In the genomic region with DNA sequence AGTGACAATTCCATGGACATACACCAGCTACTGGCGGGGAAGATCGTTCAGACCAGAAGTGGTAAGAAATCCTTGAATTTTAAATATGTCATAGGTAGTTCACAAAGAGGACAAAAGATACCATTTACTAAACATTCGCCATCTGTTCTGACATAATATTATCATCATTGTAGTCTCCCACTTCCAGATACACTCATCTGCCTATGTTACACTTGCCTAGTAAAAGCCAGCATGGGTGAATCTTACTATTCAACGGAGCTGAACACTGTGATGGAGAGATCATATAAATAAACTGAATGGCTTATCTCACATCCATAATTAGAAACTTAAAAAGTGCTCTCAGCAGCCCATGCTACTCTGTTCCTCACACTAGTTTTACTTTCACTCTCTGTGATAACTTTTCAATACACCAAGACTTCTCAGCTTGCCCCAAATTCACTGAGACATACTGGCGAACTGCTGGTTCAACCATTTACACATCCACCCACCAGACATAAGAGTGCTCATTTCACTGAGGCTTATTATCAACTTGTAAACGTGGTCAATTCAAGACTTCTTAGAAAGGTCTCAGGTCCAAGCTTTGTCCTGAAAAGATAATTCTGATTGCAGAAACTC, we compare ENCODE assay signal across 8 cellular contexts. TPM values are rescaled to one million over a fixed set of nuclear protein-coding genes. Genes with fewer than 3 reads are reported as not detected.
DNase-seq lines count a peak whose midpoint lies in the region; ATAC-seq, FAIRE-seq and TF ChIP-seq lines count a peak whose summit lies in the region.

No MANE protein-coding gene starts in this region.

- in situ Hi-C loops in GM13976 (cut with MboI; ENCODE audit: low sequenced_read_pairs, unreplicated experiment), result no loop called here

- FAIRE-seq in astrocyte (lab: Jason Lieb, UNC), result no peak
- no peak for FAIRE-seq in HTR-8/SVneo (lab: Jason Lieb, UNC)

- peak overlapping the region; percentile 86 to 100 (median 92) for H3K27ac Mint-ChIP-seq in IgD-negative memory B cell
- peak overlapping the region; percentile 99 for H3K27ac Mint-ChIP-seq in astrocyte (ENCODE audit: unreplicated experiment)

- ATAC-seq in GM21717 (IDR thresholded peaks at IDR 0.05; ENCODE audit: unreplicated experiment), result peak; percentile 61

- H3K27ac ChIP-seq in astrocyte (ENCODE audit: low read depth, low read length), result peak overlapping the region; percentile 99
- H3K27ac ChIP-seq in layer of hippocampus (ENCODE audit: low read depth, low read length), result peak overlapping the region; percentile 69
- H3K27ac ChIP-seq in thymus (ENCODE audit: low read depth), result peak overlapping the region; percentile 87

- peak overlapping the region; percentile 99 for H3K9ac ChIP-seq in astrocyte (ENCODE audit: low read length)

- H3K4me3 ChIP-seq in astrocyte (ENCODE audit: insufficient read depth, low read depth, low read length), result peak overlapping the region; percentile 93
- H3K4me3 ChIP-seq in thymus (ENCODE audit: low read length), result peak overlapping the region; percentile 84

- TF ChIP-seq CTCF in GM13976 (IDR thresholded peaks at IDR 0.05; ENCODE audit: borderline replicate concordance, control extremely low read depth, extremely low read depth, insufficient read depth, missing control alignments) (no peak), astrocyte (IDR thresholded peaks at IDR 0.05; ENCODE audit: insufficient read depth, low read depth, low read length) (no peak)

- no peaks in the 10 kb centered on the region for H3K9me3 Mint-ChIP-seq in IgD-negative memory B cell
- no peaks in the 10 kb centered on the region for H3K9me3 Mint-ChIP-seq in astrocyte (ENCODE audit: unreplicated experiment)

- peak; percentile 58 for DNase-seq in GM13976 (ENCODE audit: low spot score)
- DNase-seq in astrocyte (ENCODE audit: low read depth), result no peak
- no peak for DNase-seq in ecto neural progenitor cell (ENCODE audit: low spot score)
- DNase-seq in HTR-8/SVneo (ENCODE audit: insufficient read length, low spot score), result no peak

- H3K36me3 Mint-ChIP-seq in IgD-negative memory B cell (peaks cover 5% of the 10 kb centered on the region), astrocyte (ENCODE audit: low read depth, unreplicated experiment) (peaks cover 2% of the 10 kb centered on the region)

- peaks cover 37 to 43% (median 39%) of the 10 kb centered on the region in 3 donors for H3K4me1 Mint-ChIP-seq in IgD-negative memory B cell
- H3K4me1 Mint-ChIP-seq in astrocyte (ENCODE audit: low read depth, unreplicated experiment), result peaks cover 18% of the 10 kb centered on the region

- H4K20me1 ChIP-seq in astrocyte (ENCODE audit: insufficient read depth, low read length), result peaks cover 40% of the 10 kb centered on the region

- H3K27me3 Mint-ChIP-seq in IgD-negative memory B cell (no peaks in the 10 kb centered on the region), astrocyte (ENCODE audit: low read depth, unreplicated experiment) (no peaks in the 10 kb centered on the region)

- no peaks in the 10 kb centered on the region for H3K27me3 ChIP-seq in astrocyte (ENCODE audit: insufficient read depth, low read length)
- H3K27me3 ChIP-seq in layer of hippocampus (ENCODE audit: control insufficient read depth, insufficient read depth, low read length), result no peaks in the 10 kb centered on the region
- H3K27me3 ChIP-seq in thymus (ENCODE audit: control insufficient read depth, insufficient read depth), result no peaks in the 10 kb centered on the region

- H3K4me3 Mint-ChIP-seq in IgD-negative memory B cell (peak overlapping the region; percentile 88 to 98 (median 96)), astrocyte (ENCODE audit: unreplicated experiment) (peak overlapping the region; percentile 97)

- H3K36me3 ChIP-seq in astrocyte (ENCODE audit: insufficient read depth, low read length) (no peaks in the 10 kb centered on the region), thymus (ENCODE audit: control insufficient read depth, insufficient read depth) (no peaks in the 10 kb centered on the region)

- H3K79me2 ChIP-seq in astrocyte (ENCODE audit: insufficient read depth, low read length), result peaks cover 45% of the 10 kb centered on the region

- WGBS in thymus, result 35% methylated on average over 6 of the region's 6 CpGs

- peak overlapping the region; percentile 88 for H3K4me2 ChIP-seq in astrocyte (ENCODE audit: low read length)

- H2AFZ ChIP-seq in astrocyte (ENCODE audit: low read depth, low read length), result peak overlapping the region; percentile 80

- H3K4me1 ChIP-seq in astrocyte (ENCODE audit: insufficient read depth, low read length) (peaks cover 13% of the 10 kb centered on the region), thymus (ENCODE audit: control insufficient read depth, insufficient read depth, low read length) (peaks cover 7% of the 10 kb centered on the region)

- H3K9me3 ChIP-seq in astrocyte (ENCODE audit: insufficient read depth, low read depth, low read length), result no peaks in the 10 kb centered on the region
- H3K9me3 ChIP-seq in thymus (ENCODE audit: control insufficient read depth), result no peaks in the 10 kb centered on the region

RNA-seq across cellular contexts. Expression of a gene that starts 0.5 kb away (rescaled TPM):
- 67.2 TPM for polyA plus RNA-seq in IgD-negative memory B cell
- total RNA-seq in astrocyte, result 191 and 196 TPM in 2 replicates
- 45.8 TPM for polyA plus RNA-seq in thymus
